8 cellular contexts compared by ENCODE assay signal in the genomic region with DNA sequence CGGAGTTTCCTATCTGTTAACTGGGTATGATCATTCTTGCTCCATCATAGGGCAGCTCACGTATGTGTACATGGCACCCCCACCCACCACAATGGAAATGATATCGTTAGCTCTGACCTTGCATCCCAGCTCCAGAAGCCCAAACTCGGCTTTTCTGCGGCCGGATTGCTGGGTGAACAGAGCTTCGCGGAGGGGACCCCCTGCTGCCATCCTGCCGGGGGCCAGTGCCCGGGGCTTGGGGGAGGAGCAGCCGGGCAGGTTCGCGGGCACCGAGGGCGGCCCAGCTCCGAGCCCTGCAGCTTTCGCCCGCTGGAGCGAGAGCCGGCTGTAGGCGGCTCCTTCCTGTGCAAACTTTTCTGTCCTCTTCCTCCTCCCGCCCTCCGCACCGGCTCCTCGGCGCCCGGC. TPM values are rescaled to one million over a fixed set of nuclear protein-coding genes. Genes with fewer than 3 reads are reported as not detected.
DNase-seq lines count a peak whose midpoint lies in the region; ATAC-seq, FAIRE-seq and TF ChIP-seq lines count a peak whose summit lies in the region.

No MANE protein-coding gene starts in this region.

- H3K27ac ChIP-seq in HUES6 (ENCODE audit: low read depth, low read length) (no peak overlapping the region), kidney (ENCODE audit: low read depth in 2 of 2, low read length in 2 of 2) (peak overlapping the region in 1 of 2 donors; percentile 37)

- peak overlapping the region; percentile 65 for H3K4me3 ChIP-seq in HUES6 (ENCODE audit: low read depth, low read length)
- H3K4me3 ChIP-seq in kidney (ENCODE audit: low read length in 2 of 2): peak overlapping the region; percentile 42 to 54

- peaks cover 59% of the 10 kb centered on the region for H3K27me3 ChIP-seq in HUES6 (ENCODE audit: control insufficient read depth, insufficient read depth, low read length)

- TF ChIP-seq CTCF in kidney (IDR thresholded peaks at IDR 0.05; ENCODE audit: borderline replicate concordance, extremely low read depth, insufficient read depth) (no peak), GM13977 (IDR thresholded peaks at IDR 0.05; ENCODE audit: extremely low read depth, insufficient read depth, missing control alignments) (no peak)

- DNase-seq in Daoy (ENCODE audit: low read depth): peak; percentile 65
- peak; percentile 42 for DNase-seq in T1000 (lab: John Stamatoyannopoulos, UW)
- DNase-seq in T47D (ENCODE audit: low read depth in 1 of 2, low spot score in 1 of 2): peak; percentile 13 to 51
- DNase-seq in kidney: peak; percentile 88
- DNase-seq in stimulated activated CD4-positive, alpha-beta T cell treated with anti-CD3 and anti-CD28 coated beads, Interleukin-4, amount 100 ng/mL, for 24 hours: peak; percentile 54
- DNase-seq in GM13977 (ENCODE audit: low spot score): no peak

- intact Hi-C loops in kidney (cut with DNase I): no loop called here

- H3K9me3 ChIP-seq in HUES6 (ENCODE audit: control insufficient read depth, insufficient read depth, low read depth, low read length): no peaks in the 10 kb centered on the region
- no peaks in the 10 kb centered on the region for H3K9me3 ChIP-seq in kidney (ENCODE audit: control insufficient read depth in 1 of 2, low read length in 2 of 2)

- in situ Hi-C loops in T47D (cut with HindIII; ENCODE audit: low pct_unique_long_range_greater_than_20kb, low sequenced_read_pairs): no loop called here
- in situ Hi-C loops in GM13977 (cut with MboI; ENCODE audit: low pct_unique_long_range_greater_than_20kb, low sequenced_read_pairs, unreplicated experiment): no loop called here

- H3K9ac ChIP-seq in HUES6 (ENCODE audit: low read length) (peak overlapping the region; percentile 39), kidney (ENCODE audit: low read length in 2 of 2) (peak overlapping the region; percentile 20 to 65)

- FAIRE-seq in kidney (lab: Jason Lieb, UNC): no peak

- peak; percentile 67 for ATAC-seq in GM21576 (IDR thresholded peaks at IDR 0.05; ENCODE audit: unreplicated experiment)

- H3K36me3 ChIP-seq in HUES6 (ENCODE audit: control insufficient read depth, insufficient read depth, low read length) (no peaks in the 10 kb centered on the region), kidney (ENCODE audit: control insufficient read depth in 1 of 2, insufficient read depth in 2 of 2, low read length in 2 of 2) (no peaks in the 10 kb centered on the region)

- H3K4me1 ChIP-seq in HUES6 (ENCODE audit: control insufficient read depth, insufficient read depth, low read length) (peaks cover 19% of the 10 kb centered on the region), kidney (ENCODE audit: control insufficient read depth in 1 of 2, insufficient read depth in 1 of 2, low read depth in 1 of 2, low read length in 2 of 2) (no peaks in the 10 kb centered on the region)

RNA-seq across cellular contexts. Expression of a gene that starts 24.9 kb away (rescaled TPM):
- 49.3 and 50.1 TPM in 2 replicates for total RNA-seq in Daoy (2014; rRNA removed; shearing (Covaris generic))
- total RNA-seq in kidney: 68.6 TPM
- 73.4 TPM for polyA plus RNA-seq in kidney (ENCODE audit: insufficient read depth, low read depth, low replicate concordance)
